Comparison of ENCODE assay signal across 17 cellular contexts in the genomic region with DNA sequence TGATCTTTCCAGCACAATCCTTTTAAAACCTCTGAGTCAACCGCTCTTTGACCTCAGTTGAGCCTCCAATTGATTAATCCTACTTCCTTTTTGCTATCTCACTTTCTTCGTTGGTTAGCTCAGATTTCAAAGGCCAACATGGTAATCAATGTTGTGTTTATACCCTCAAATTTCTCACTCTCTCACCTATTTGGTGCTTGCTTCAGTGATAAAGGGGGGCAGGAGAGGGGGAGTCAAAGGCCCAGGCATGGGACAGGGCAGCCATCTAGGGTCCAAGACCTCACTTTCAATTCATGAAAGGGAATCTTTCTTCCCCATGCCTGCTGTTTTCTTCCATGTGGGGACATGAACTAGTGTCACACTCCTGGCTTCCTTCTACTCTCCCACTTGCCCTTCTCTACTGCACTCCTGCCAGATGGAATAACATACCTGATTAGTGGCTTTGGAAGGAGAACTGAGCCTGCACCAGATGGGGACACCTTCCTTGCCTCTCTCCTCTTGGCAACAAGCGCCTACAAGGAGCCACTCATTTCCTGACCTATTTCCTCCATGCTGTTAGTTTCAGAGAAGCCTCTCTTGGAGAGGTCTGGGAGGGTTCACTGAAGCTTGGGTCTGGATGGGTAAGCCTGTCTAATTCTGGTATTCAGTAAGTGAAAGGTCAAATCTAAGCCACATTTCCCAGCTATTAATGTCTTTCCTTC.
DNase-seq lines count a peak whose midpoint lies in the region; ATAC-seq and TF ChIP-seq lines count a peak whose summit lies in the region.
"Had no signal": no experiment of that assay in that cellular context is flagged by ENCODE, and none has a peak within 500 bp of the region (broad histone marks: within the 10 kb centered on the region; RNA-seq: fewer than 3 reads in every experiment).

No MANE protein-coding gene starts in this region.

- H2AFZ ChIP-seq in HCT116 (ENCODE audit: low read depth, low read length, poor library complexity, severe bottlenecking) (no peak overlapping the region), mesenchymal stem cell (ENCODE audit: low read depth, low read length) (no peak overlapping the region)

- TSS peak; percentile 86 for BruUV-seq in HCT116 (replicated peaks; lab: Mats Ljungman, UMichigan)

- H3K27me3 ChIP-seq in HCT116 (ENCODE audit: insufficient read depth, low read length) (no peaks in the 10 kb centered on the region), mesenchymal stem cell (ENCODE audit: control insufficient read depth in 1 of 2, insufficient read depth in 1 of 2, low read length in 2 of 2) (no peaks in the 10 kb centered on the region), thyroid gland (no peaks in the 10 kb centered on the region)
- H3K27me3 ChIP-seq: BLaER1 had no signal

- ATAC-seq in HCT116 = peak; percentile 75
- ATAC-seq: A549; CD8-positive, alpha-beta T cell; K562 had no signal

- TF ChIP-seq RAD21 in HCT116 (IDR thresholded peaks at IDR 0.05; ENCODE audit: low read depth) = peak; percentile 23; the same call in 1 of the 2 replicates

- H3K18ac ChIP-seq in mesenchymal stem cell (ENCODE audit: low read depth in 1 of 2, low read length in 2 of 2) = peak overlapping the region in 1 of 2 experiments; percentile 37

- no peak overlapping the region for H2BK12ac ChIP-seq in mesenchymal stem cell (ENCODE audit: low read length in 2 of 2)

- no peaks in the 10 kb centered on the region for H4K20me1 ChIP-seq in HCT116 (ENCODE audit: insufficient read depth)
- H4K20me1 ChIP-seq: BLaER1 had no signal

- no peak overlapping the region for H4K8ac ChIP-seq in mesenchymal stem cell (ENCODE audit: low read length)

- intact Hi-C loops in HCT116 (cut with micrococcal nuclease) = no loop called here
- intact Hi-C loops in thyroid gland (cut with DNase I) = no loop called here

- H3K23ac ChIP-seq in mesenchymal stem cell (ENCODE audit: low read length in 2 of 2) = no peak overlapping the region

- TF ChIP-seq POLR2A in HCT116 (IDR thresholded peaks at IDR 0.05; ENCODE audit: borderline replicate concordance, extremely low read depth, insufficient read depth, insufficient read length) = no peak
- no peak for TF ChIP-seq POLR2A in thyroid gland (IDR thresholded peaks at IDR 0.05)

- DNase-seq in DMS 273 (lab: John Stamatoyannopoulos, UW; ENCODE audit: unreplicated experiment) = peak; percentile 59
- no peak for DNase-seq in HCT116 (ENCODE audit: low read depth, low spot score)
- DNase-seq in dermis blood vessel endothelial cell = peak; percentile 63
- no peak for DNase-seq in mesenchymal stem cell
- DNase-seq in effector CD4-positive, alpha-beta T cell = no peak
- DNase-seq in NCI-H1694 (lab: John Stamatoyannopoulos, UW) = no peak
- DNase-seq in thyroid gland = no peak
- DNase-seq: CD8-positive, alpha-beta T cell; DMS79; H7; MV-4-11; NCI-H187; NCI-H2107; NCI-H226 had no signal

- POLR2A ChIA-PET in HCT116 (lab: Charles Lee) = interaction anchor here (0.7 to 1.9 kb wide), 6 partner anchors 11 to 1422 kb away, joined by 4 to 20 read pairs (median 5); partner anchors contain the start of gene ARHGAP29

- no peak overlapping the region for H2BK15ac ChIP-seq in mesenchymal stem cell (ENCODE audit: low read depth, poor library complexity, severe bottlenecking)

- peak overlapping the region in 1 of 2 experiments; percentile 8; a peak in 1 of 4 replicates for H3K4me3 ChIP-seq in HCT116 (replicated peaks in 1 of 2; ENCODE audit: low read depth in 1 of 2, low read length in 2 of 2)
- H3K4me3 ChIP-seq in mesenchymal stem cell (ENCODE audit: insufficient read depth in 1 of 2, low read depth in 1 of 2, low read length in 2 of 2) = no peak overlapping the region
- H3K4me3 ChIP-seq in thyroid gland (replicated peaks in 1 of 3) = no peak overlapping the region
- H3K4me3 ChIP-seq: A549, BLaER1, K562 had no signal

- CTCF ChIA-PET in HCT116 (lab: Charles Lee) = interaction anchor here (1.0 kb wide), 1 partner anchor 271 kb away, joined by 3 read pairs; no protein-coding TSS in a partner anchor

- TF ChIP-seq CTCF in HCT116 (IDR thresholded peaks at IDR 0.05 in 2 of 3, conservative IDR thresholded peaks at IDR 0.05 in 1 of 3; ENCODE audit: borderline replicate concordance in 1 of 3, insufficient read depth in 1 of 3, low read depth in 2 of 3, low read length in 2 of 3) (no peak), thyroid gland (IDR thresholded peaks at IDR 0.05) (no peak)

- peaks cover 9% of the 10 kb centered on the region for H3K79me1 ChIP-seq in mesenchymal stem cell (replicated peaks; ENCODE audit: low read length, poor library complexity, severe bottlenecking)

- RAD21 ChIA-PET in HCT116 (lab: Charles Lee; ENCODE audit: low non-redundant PET in 1 of 2, low total read pairs in 2 of 2, uncharacterized antibody in 2 of 2, unreplicated experiment in 2 of 2) = interaction anchor here (0.7 to 1.3 kb wide), 3 partner anchors 15 to 238 kb away, joined by 4 to 8 read pairs (median 4); no protein-coding TSS in a partner anchor

- H3K4me2 ChIP-seq in HCT116 (ENCODE audit: low read length) (peak overlapping the region; percentile 59), mesenchymal stem cell (ENCODE audit: low read length, poor library complexity, severe bottlenecking) (no peak overlapping the region)
- H3K4me2 ChIP-seq: A549, BLaER1 had no signal

- peak overlapping the region; percentile 87 for H3K27ac ChIP-seq in HCT116 (ENCODE audit: low read depth, low read length)
- no peak overlapping the region for H3K27ac ChIP-seq in mesenchymal stem cell (ENCODE audit: low read length, poor library complexity, severe bottlenecking)
- no peak overlapping the region for H3K27ac ChIP-seq in thyroid gland
- H3K27ac ChIP-seq: BLaER1 had no signal

- no peaks in the 10 kb centered on the region for H3K79me2 ChIP-seq in HCT116 (ENCODE audit: insufficient read depth, low read length)

- peak overlapping the region; percentile 42 for H3K9ac ChIP-seq in HCT116 (ENCODE audit: low read length)
- H3K9ac ChIP-seq in mesenchymal stem cell (ENCODE audit: low read length) = no peak overlapping the region
- H3K9ac ChIP-seq: BLaER1 had no signal

- no peaks in the 10 kb centered on the region for H3K9me2 ChIP-seq in HCT116 (ENCODE audit: insufficient read depth)

- H3K14ac ChIP-seq in mesenchymal stem cell (ENCODE audit: low read length in 2 of 2) = no peak overlapping the region

- H3K4me1 ChIP-seq in HCT116 (ENCODE audit: control insufficient read depth in 1 of 2, insufficient read depth in 2 of 2, low read length in 2 of 2) (peaks cover 61 to 86% of the 10 kb centered on the region in 2 experiments), mesenchymal stem cell (ENCODE audit: control insufficient read depth, insufficient read depth, low read depth, low read length) (peaks cover 11% of the 10 kb centered on the region), thyroid gland (no peaks in the 10 kb centered on the region)
- H3K4me1 ChIP-seq: BLaER1 had no signal

- no peak overlapping the region for H2BK5ac ChIP-seq in mesenchymal stem cell (ENCODE audit: low read depth, low read length, poor library complexity, severe bottlenecking)

- H3K9me3 ChIP-seq in HCT116 (ENCODE audit: control insufficient read depth in 1 of 2, insufficient read depth in 1 of 2, low read depth in 1 of 2, low read length in 2 of 2) (no peaks in the 10 kb centered on the region), mesenchymal stem cell (ENCODE audit: control insufficient read depth, low read length) (no peaks in the 10 kb centered on the region), thyroid gland (no peaks in the 10 kb centered on the region)
- H3K9me3 ChIP-seq: A549, BLaER1 had no signal

- H3K4ac ChIP-seq in mesenchymal stem cell (ENCODE audit: low read depth in 1 of 2, low read length in 2 of 2) = no peak overlapping the region

- 46% methylated on average over 2 of the region's 3 CpGs for WGBS in mesenchymal stem cell
- WGBS in thyroid gland, 2 donors = 74 to 78% methylated on average over 3 of the region's 3 CpGs

- peak overlapping the region; percentile 31 for H2AK5ac ChIP-seq in mesenchymal stem cell (ENCODE audit: low read length, severe bottlenecking)

- H3K36me3 ChIP-seq in HCT116 (ENCODE audit: control insufficient read depth in 1 of 2, insufficient read depth in 2 of 2, low read length in 2 of 2) = no peaks in the 10 kb centered on the region
- H3K36me3 ChIP-seq in mesenchymal stem cell (ENCODE audit: control insufficient read depth in 1 of 2, insufficient read depth in 2 of 2, low read depth in 1 of 2, low read length in 2 of 2) = no peaks in the 10 kb centered on the region
- no peaks in the 10 kb centered on the region for H3K36me3 ChIP-seq in thyroid gland
- H3K36me3 ChIP-seq: BLaER1 had no signal

- no peak overlapping the region for H2BK120ac ChIP-seq in mesenchymal stem cell (ENCODE audit: low read depth, low read length)

- H4K91ac ChIP-seq in mesenchymal stem cell (ENCODE audit: low read length) = no peak overlapping the region

TF ChIP-seq in HCT116, 20 proteins besides CTCF, POLR2A, EP300 and RAD21 (continues in another document):
- TF ChIP-seq EGR1 (IDR thresholded peaks at IDR 0.05; ENCODE audit: low read depth) = no peak
- TF ChIP-seq YY1 (IDR thresholded peaks at IDR 0.05; ENCODE audit: extremely low read depth, insufficient replicate concordance, low read depth, low read length) = no peak
- peak; percentile 70 for TF ChIP-seq FOSL1 (IDR thresholded peaks at IDR 0.05; ENCODE audit: low read depth)
- TF ChIP-seq, protein P1, sequence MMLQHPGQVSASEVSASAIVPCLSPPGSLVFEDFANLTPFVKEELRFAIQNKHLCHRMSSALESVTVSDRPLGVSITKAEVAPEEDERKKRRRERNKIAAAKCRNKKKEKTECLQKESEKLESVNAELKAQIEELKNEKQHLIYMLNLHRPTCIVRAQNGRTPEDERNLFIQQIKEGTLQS (IDR thresholded peaks at IDR 0.05) = no peak
- TF ChIP-seq SP1 (IDR thresholded peaks at IDR 0.05; ENCODE audit: low read depth) = peak; percentile 89
- TF ChIP-seq ELF1 (IDR thresholded peaks at IDR 0.05; ENCODE audit: borderline replicate concordance, low read depth) = no peak
- TF ChIP-seq CEBPB (IDR thresholded peaks at IDR 0.05; ENCODE audit: low read depth) = peak; percentile 71
- TF ChIP-seq EZH2phosphoT487 (IDR thresholded peaks at IDR 0.05; ENCODE audit: borderline replicate concordance) = no peak
- TF ChIP-seq MAX (IDR thresholded peaks at IDR 0.05) = peak; percentile 61
- peak; percentile 71; the same call in 1 of the 2 replicates for TF ChIP-seq CBX3 (IDR thresholded peaks at IDR 0.05; ENCODE audit: low read depth)
- TF ChIP-seq SRF (IDR thresholded peaks at IDR 0.05; ENCODE audit: low read depth) = no peak
- no peak for TF ChIP-seq ZNF274 (IDR thresholded peaks at IDR 0.05; ENCODE audit: low read depth, low read length)
- peak; percentile 78 for TF ChIP-seq JUND (IDR thresholded peaks at IDR 0.05)
- TF ChIP-seq ZFX (IDR thresholded peaks at IDR 0.05) = no peak
- no peak for TF ChIP-seq SIN3A (IDR thresholded peaks at IDR 0.05; ENCODE audit: low read depth)

Comparison
In these comparisons a context has a peak if more than half of its experiments do, and no peak if none do; other contexts are left out.
1. DNase-seq: peak in DMS 273 (single experiment) and dermis blood vessel endothelial cell (single experiment); none in HCT116 (single experiment), mesenchymal stem cell (single experiment), effector CD4-positive, alpha-beta T cell (single experiment), NCI-H1694 (single experiment) and thyroid gland (0 of 2).